In genomic region chr13:51697855-51698254, GRCh38 we compare ENCODE assay signal across 17 cellular contexts.
A peak's percentile ranks its signal among the peaks of the same experiment; 100 is the strongest.
DNase-seq lines count a peak whose midpoint lies in the region; ATAC-seq and TF ChIP-seq lines count a peak whose summit lies in the region.
"Had no signal": no experiment of that assay in that cellular context is flagged by ENCODE, and none has a peak within 500 bp of the region (broad histone marks: within the 10 kb centered on the region; RNA-seq: fewer than 3 reads in every experiment).

No MANE protein-coding gene starts in this region.

- H3K4me2 ChIP-seq in Karpas-422 (ENCODE audit: low read depth, low read length, poor library complexity, severe bottlenecking) = no peak overlapping the region
- H3K4me2 ChIP-seq: GM23338 had no signal

- no peak overlapping the region for H3K4me3 ChIP-seq in Karpas-422 (ENCODE audit: low read length)
- H3K4me3 ChIP-seq: GM23338, Peyer's patch had no signal

- no peaks in the 10 kb centered on the region for H3K36me3 ChIP-seq in Karpas-422 (ENCODE audit: insufficient read depth, low read length)
- H3K36me3 ChIP-seq: BE2C, Peyer's patch had no signal

- no peak for ATAC-seq in GM18868 (IDR thresholded peaks at IDR 0.05; ENCODE audit: unreplicated experiment)
- ATAC-seq: GM23338 had no signal

- H3K79me2 ChIP-seq in Karpas-422 (ENCODE audit: low read length) = no peaks in the 10 kb centered on the region

- peaks cover 19% of the 10 kb centered on the region for H3K4me1 Mint-ChIP-seq in osteocyte (ENCODE audit: unreplicated experiment)
- H3K4me1 Mint-ChIP-seq: GM23338 had no signal

- no peaks in the 10 kb centered on the region for H3K27me3 Mint-ChIP-seq in osteocyte (ENCODE audit: unreplicated experiment)
- H3K27me3 Mint-ChIP-seq: CD4-positive, alpha-beta memory T cell had no signal

- H3K4me1 ChIP-seq in Karpas-422 (ENCODE audit: low read length) = no peaks in the 10 kb centered on the region
- H3K4me1 ChIP-seq: BE2C, Peyer's patch had no signal

- H3K27me3 ChIP-seq in Karpas-422 (ENCODE audit: low read length) = no peaks in the 10 kb centered on the region
- H3K27me3 ChIP-seq: BE2C, Peyer's patch had no signal

- peak overlapping the region; percentile 85 for H3K27ac Mint-ChIP-seq in osteocyte (ENCODE audit: unreplicated experiment)
- H3K27ac Mint-ChIP-seq: CD4-positive, alpha-beta memory T cell; GM23338 had no signal

- no peaks in the 10 kb centered on the region for H3K9me3 Mint-ChIP-seq in osteocyte (ENCODE audit: unreplicated experiment)

- DNase-seq in Karpas-422 (peak; percentile 28), amniotic epithelial cell (ENCODE audit: low read depth) (peak; percentile 54), fibroblast of peridontal ligament (ENCODE audit: extremely low read depth) (peak; percentile 41), osteocyte (ENCODE audit: extremely low spot score, unreplicated experiment) (no peak), inferior parietal cortex (ENCODE audit: extremely low spot score) (no peak), DMS153 (lab: John Stamatoyannopoulos, UW) (no peak)
- DNase-seq: BE2C; CD4-positive, alpha-beta memory T cell; KG1; MM.1S; NCI-H1105; NCI-H1694 treated with DMSO at 0.1 percent for 48 hours; NCI-H2171 treated with DMSO at 0.1 percent for 48 hours; Peyer's patch had no signal

- no peaks in the 10 kb centered on the region for H3K9me3 ChIP-seq in Karpas-422 (ENCODE audit: low read length)
- H3K9me3 ChIP-seq: BE2C, Peyer's patch had no signal

- no peaks in the 10 kb centered on the region; the same call in 1 of the 2 replicates for H4K20me1 ChIP-seq in Karpas-422 (ENCODE audit: insufficient read depth, low read depth, low read length)

- no peak overlapping the region for H3K27ac ChIP-seq in Karpas-422 (ENCODE audit: low read length)
- H3K27ac ChIP-seq: HL-60, Peyer's patch had no signal

- no peak overlapping the region for H2AFZ ChIP-seq in Karpas-422 (ENCODE audit: low read length)
- H2AFZ ChIP-seq: GM23338 had no signal

- no peak overlapping the region for H3K9ac ChIP-seq in Karpas-422 (ENCODE audit: low read length)

- no peak for TF ChIP-seq CTCF in osteocyte (IDR thresholded peaks at IDR 0.05)

- no peaks in the 10 kb centered on the region for H3K9me2 ChIP-seq in Karpas-422 (replicated peaks; ENCODE audit: insufficient read depth, low read length)

- no peak overlapping the region for H3K4me3 Mint-ChIP-seq in osteocyte (ENCODE audit: unreplicated experiment)
- H3K4me3 Mint-ChIP-seq: CD4-positive, alpha-beta memory T cell; GM23338 had no signal

- no peaks in the 10 kb centered on the region for H3K36me3 Mint-ChIP-seq in osteocyte (ENCODE audit: unreplicated experiment)

Comparison
In these comparisons a context has a peak if more than half of its experiments do, and no peak if none do; other contexts are left out.
1. DNase-seq: peak in Karpas-422 (single experiment), amniotic epithelial cell (single experiment) and fibroblast of peridontal ligament (single experiment); none in osteocyte (single experiment), inferior parietal cortex (single experiment) and DMS153 (single experiment).